In genomic region chrX:39167791-39168190, GRCh38 we compare ENCODE assay signal across 19 cellular contexts.
DNase-seq lines count a peak whose midpoint lies in the region; ATAC-seq and TF ChIP-seq lines count a peak whose summit lies in the region.
"Had no signal": no experiment of that assay in that cellular context is flagged by ENCODE, and none has a peak within 500 bp of the region (broad histone marks: within the 10 kb centered on the region; RNA-seq: fewer than 3 reads in every experiment).

No MANE protein-coding gene starts in this region.

- peaks cover 4% of the 10 kb centered on the region for H3K27me3 Mint-ChIP-seq in activated CD8-positive, alpha-beta memory T cell treated with anti-CD3 and anti-CD28 coated beads, Interleukin-2, amount 10 ng/mL, durations not matched to agents 7 days and 5 days
- H3K27me3 Mint-ChIP-seq in stimulated activated naive B cell treated with anti-CD40 and anti-IgM and Interleukin-4, amounts not matched to agents 10 μg/mL and 1 μg/mL and 100 μg/mL, for 72 hours = peaks cover 0 to 25% of the 10 kb centered on the region in 2 donors
- H3K27me3 Mint-ChIP-seq in CD4-positive, alpha-beta T cell = no peaks in the 10 kb centered on the region
- H3K27me3 Mint-ChIP-seq: T-helper 17 cell had no signal

- H3K27me3 ChIP-seq in sigmoid colon = no peaks in the 10 kb centered on the region
- H3K27me3 ChIP-seq in CD4-positive, alpha-beta T cell (ENCODE audit: control insufficient read depth, insufficient read depth, low read length) = no peaks in the 10 kb centered on the region

- H3K36me3 Mint-ChIP-seq in activated CD8-positive, alpha-beta memory T cell treated with anti-CD3 and anti-CD28 coated beads, Interleukin-2, amount 10 ng/mL, durations not matched to agents 7 days and 5 days = peaks cover 3% of the 10 kb centered on the region
- peaks cover 0 to 5% of the 10 kb centered on the region in 2 donors for H3K36me3 Mint-ChIP-seq in stimulated activated naive B cell treated with anti-CD40 and anti-IgM and Interleukin-4, amounts not matched to agents 10 μg/mL and 1 μg/mL and 100 μg/mL, for 72 hours
- no peaks in the 10 kb centered on the region for H3K36me3 Mint-ChIP-seq in CD4-positive, alpha-beta T cell (ENCODE audit: low read depth)

- no peak for TF ChIP-seq POLR2A in sigmoid colon (IDR thresholded peaks at IDR 0.05)

- POLR2A ChIA-PET in CD4-positive, alpha-beta T cell (lab: Charles Lee) = no interaction called here

- no peaks in the 10 kb centered on the region for H3K36me3 ChIP-seq in sigmoid colon
- H3K36me3 ChIP-seq: gastrocnemius medialis had no signal

- CTCF ChIA-PET in activated CD8-positive, alpha-beta memory T cell treated with anti-CD3 and anti-CD28 coated beads, Interleukin-2, amount 10 ng/mL, durations not matched to agents 7 days and 5 days (lab: Charles Lee) = interaction anchor here (1.2 kb wide), 1 partner anchor 16 kb away, joined by 5 read pairs; no protein-coding TSS in a partner anchor
- CTCF ChIA-PET in CD4-positive, alpha-beta T cell (lab: Charles Lee) = no interaction called here

- ATAC-seq in activated CD8-positive, alpha-beta memory T cell treated with anti-CD3 and anti-CD28 coated beads, Interleukin-2, amount 10 ng/mL, durations not matched to agents 7 days and 5 days = peak; percentile 61
- ATAC-seq in GM21619 (IDR thresholded peaks at IDR 0.05; ENCODE audit: unreplicated experiment) (peak; percentile 86), HG03565 (IDR thresholded peaks at IDR 0.05; ENCODE audit: unreplicated experiment) (peak; percentile 61)
- ATAC-seq in stimulated activated naive B cell treated with anti-CD40 and anti-IgM and Interleukin-4, amounts not matched to agents 10 μg/mL and 1 μg/mL and 100 μg/mL, for 72 hours (replicated peaks) = peak; percentile 34 to 45
- ATAC-seq in CD4-positive, alpha-beta T cell (ENCODE audit: poor library complexity) = no peak
- ATAC-seq: gastrocnemius medialis, T-helper 17 cell had no signal

- H3K4me3 ChIP-seq in sigmoid colon = no peak overlapping the region
- H3K4me3 ChIP-seq: gastrocnemius medialis, PC-9 had no signal

- intact Hi-C loops in sigmoid colon (cut with DNase I) = no loop called here
- intact Hi-C loops in CD4-positive, alpha-beta T cell (cut with DNase I, micrococcal nuclease) = loop anchor here in 1 of 2 experiments (10.0 kb wide), 1 partner anchor 77 kb away; no protein-coding TSS in a partner anchor

- H3K27ac ChIP-seq in sigmoid colon = no peak overlapping the region
- no peak overlapping the region for H3K27ac ChIP-seq in CD4-positive, alpha-beta T cell (ENCODE audit: low read depth, low read length)
- H3K27ac ChIP-seq: gastrocnemius medialis, PC-9 had no signal

- 56 to 79% methylated on average over 5 of the region's 5 CpGs for WGBS in sigmoid colon, 2 donors

- H3K27ac Mint-ChIP-seq in activated CD8-positive, alpha-beta memory T cell treated with anti-CD3 and anti-CD28 coated beads, Interleukin-2, amount 10 ng/mL, durations not matched to agents 7 days and 5 days = peak overlapping the region; percentile 68
- no peak overlapping the region for H3K27ac Mint-ChIP-seq in stimulated activated naive B cell treated with anti-CD40 and anti-IgM and Interleukin-4, amounts not matched to agents 10 μg/mL and 1 μg/mL and 100 μg/mL, for 72 hours
- no peak overlapping the region for H3K27ac Mint-ChIP-seq in CD4-positive, alpha-beta T cell
- H3K27ac Mint-ChIP-seq: activated naive CD4-positive, alpha-beta T cell treated with anti-CD3 and anti-CD28 coated beads for 36 hours; endodermal cell; progenitor cell of endocrine pancreas; T-helper 17 cell had no signal

- no peak for TF ChIP-seq EP300 in sigmoid colon (IDR thresholded peaks at IDR 0.05)

- peak; percentile 66 for DNase-seq in activated CD8-positive, alpha-beta memory T cell treated with anti-CD3 and anti-CD28 coated beads, Interleukin-2, amount 10 ng/mL, durations not matched to agents 7 days and 5 days
- DNase-seq in activated CD8-positive, alpha-beta memory T cell treated with anti-CD3 and anti-CD28 coated beads, Interleukin-2, amount 50 U/mL, for 4 hours = no peak
- no peak for DNase-seq in stimulated activated naive B cell treated with anti-CD40 and anti-IgM and Interleukin-4, amounts not matched to agents 10 μg/mL and 1 μg/mL and 100 μg/mL, for 72 hours
- DNase-seq in NCI-H2171 treated with DMSO at 0.1 percent for 48 hours (lab: John Stamatoyannopoulos, UW) = no peak
- no peak for DNase-seq in sigmoid colon
- no peak for DNase-seq in CD4-positive, alpha-beta T cell
- DNase-seq: activated naive CD4-positive, alpha-beta T cell treated with anti-CD3 and anti-CD28 coated beads for 36 hours; DMS153; endodermal cell; gastrocnemius medialis; kidney; MV-4-11; NCI-H345; PC-9; stimulated activated CD8-positive, alpha-beta memory T cell treated with anti-CD3 and anti-CD28 coated beads, Interleukin-4, amount 100 ng/mL, for 48 hours; T-helper 17 cell had no signal

- H3K9me3 Mint-ChIP-seq in activated CD8-positive, alpha-beta memory T cell treated with anti-CD3 and anti-CD28 coated beads, Interleukin-2, amount 10 ng/mL, durations not matched to agents 7 days and 5 days (ENCODE audit: low read depth) = no peaks in the 10 kb centered on the region
- H3K9me3 Mint-ChIP-seq in stimulated activated naive B cell treated with anti-CD40 and anti-IgM and Interleukin-4, amounts not matched to agents 10 μg/mL and 1 μg/mL and 100 μg/mL, for 72 hours = no peaks in the 10 kb centered on the region
- no peaks in the 10 kb centered on the region for H3K9me3 Mint-ChIP-seq in CD4-positive, alpha-beta T cell
- H3K9me3 Mint-ChIP-seq: activated naive CD4-positive, alpha-beta T cell treated with anti-CD3 and anti-CD28 coated beads for 36 hours had no signal

- H3K4me1 ChIP-seq in sigmoid colon = peaks cover 0 to under 1% (median 0%) of the 10 kb centered on the region in 4 donors
- H3K4me1 ChIP-seq: gastrocnemius medialis had no signal

- H3K4me3 Mint-ChIP-seq in activated CD8-positive, alpha-beta memory T cell treated with anti-CD3 and anti-CD28 coated beads, Interleukin-2, amount 10 ng/mL, durations not matched to agents 7 days and 5 days = no peak overlapping the region
- H3K4me3 Mint-ChIP-seq in stimulated activated naive B cell treated with anti-CD40 and anti-IgM and Interleukin-4, amounts not matched to agents 10 μg/mL and 1 μg/mL and 100 μg/mL, for 72 hours = no peak overlapping the region
- no peak overlapping the region for H3K4me3 Mint-ChIP-seq in CD4-positive, alpha-beta T cell
- H3K4me3 Mint-ChIP-seq: activated naive CD4-positive, alpha-beta T cell treated with anti-CD3 and anti-CD28 coated beads for 36 hours; endodermal cell; T-helper 17 cell had no signal

- no peaks in the 10 kb centered on the region for H3K9me3 ChIP-seq in sigmoid colon
- H3K9me3 ChIP-seq in CD4-positive, alpha-beta T cell (ENCODE audit: control insufficient read depth, low read length) = no peaks in the 10 kb centered on the region
- H3K9me3 ChIP-seq: gastrocnemius medialis had no signal

- TF ChIP-seq CTCF in sigmoid colon (IDR thresholded peaks at IDR 0.05) = no peak
- no peak for TF ChIP-seq CTCF in CD4-positive, alpha-beta T cell (IDR thresholded peaks at IDR 0.05)

- peaks cover 52% of the 10 kb centered on the region for H3K4me1 Mint-ChIP-seq in activated CD8-positive, alpha-beta memory T cell treated with anti-CD3 and anti-CD28 coated beads, Interleukin-2, amount 10 ng/mL, durations not matched to agents 7 days and 5 days
- H3K4me1 Mint-ChIP-seq in stimulated activated naive B cell treated with anti-CD40 and anti-IgM and Interleukin-4, amounts not matched to agents 10 μg/mL and 1 μg/mL and 100 μg/mL, for 72 hours = peaks cover 3 to 22% of the 10 kb centered on the region in 2 donors
- peaks cover 4% of the 10 kb centered on the region for H3K4me1 Mint-ChIP-seq in CD4-positive, alpha-beta T cell (ENCODE audit: low read depth)
- H3K4me1 Mint-ChIP-seq: endodermal cell had no signal
